8 cellular contexts compared by ENCODE assay signal in the genomic region with DNA sequence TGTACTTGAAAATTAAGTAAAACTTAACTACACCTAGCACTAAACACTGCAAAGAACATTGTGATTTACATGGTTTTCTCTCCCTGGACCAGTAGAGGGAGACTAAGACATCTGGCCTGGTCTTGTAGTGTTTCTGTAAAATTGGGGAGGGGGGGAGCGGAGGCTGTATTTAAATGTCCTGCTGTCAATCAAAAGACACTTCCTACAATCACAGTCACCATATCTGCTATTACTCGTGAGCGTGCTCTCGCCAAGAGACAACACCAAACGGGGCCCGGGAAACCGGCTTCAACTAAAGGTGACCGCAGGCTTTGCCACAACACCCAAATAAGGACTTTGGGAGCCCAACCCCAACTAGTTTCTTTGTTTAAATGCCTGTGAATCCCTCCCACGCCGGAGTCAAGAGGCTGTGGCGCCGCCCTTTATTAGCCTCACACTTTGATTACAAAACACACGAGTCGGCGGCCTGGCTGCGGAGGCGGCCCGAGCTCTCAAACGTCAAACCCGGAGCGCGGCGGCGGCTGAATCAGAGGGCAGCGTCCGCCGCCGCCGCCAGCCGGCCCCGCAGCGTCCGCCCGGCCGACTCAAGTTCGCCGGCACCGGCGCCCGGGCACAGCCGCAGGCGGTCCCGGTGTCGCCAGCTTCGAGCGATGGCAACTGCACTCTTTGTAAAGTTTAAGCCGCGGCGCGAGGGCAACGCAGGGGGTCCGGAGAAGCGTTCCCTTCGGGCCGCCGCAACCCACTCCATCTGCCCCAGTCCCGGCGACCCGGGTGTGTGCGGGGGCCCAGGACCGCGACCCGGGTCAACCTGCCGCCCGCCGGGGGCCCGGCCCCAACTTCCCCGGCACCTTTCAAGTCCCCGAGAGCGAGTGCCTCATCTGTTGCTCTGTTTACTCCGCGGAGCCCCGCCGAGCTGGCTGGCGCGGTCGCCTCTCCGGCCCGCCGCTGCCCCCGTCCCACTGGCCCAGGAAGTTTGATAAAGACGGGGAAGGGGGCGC. TPM values are rescaled to one million over a fixed set of nuclear protein-coding genes. Genes with fewer than 3 reads are reported as not detected.
A peak's percentile ranks its signal among the peaks of the same experiment; 100 is the strongest.
DNase-seq lines count a peak whose midpoint lies in the region; ATAC-seq, FAIRE-seq and TF ChIP-seq lines count a peak whose summit lies in the region.

No MANE protein-coding gene starts in this region.

- FAIRE-seq in HepG2 (lab: Jason Lieb, UNC) = peak; percentile 73

- peaks cover 67% of the 10 kb centered on the region for H3K79me2 ChIP-seq in HepG2 (ENCODE audit: insufficient read depth, low read length)

- no TSS peak for BruUV-seq in HepG2 (replicated peaks; lab: Mats Ljungman, UMichigan)

- POLR2A ChIA-PET in HepG2 (lab: Yijun Ruan, JAX) = interaction anchor here (1.0 to 4.1 kb wide), 6 partner anchors 10 to 128 kb away, joined by 3 to 128 read pairs (median 4); no protein-coding TSS in a partner anchor

- CTCF ChIA-PET in HepG2 (lab: Yijun Ruan, JAX; ENCODE audit: low intra/inter-chr PET ratio, low total read pairs) = interaction anchor here (0.8 to 2.5 kb wide), 3 partner anchors 129 to 167 kb away, joined by 3 to 29 read pairs (median 8); no protein-coding TSS in a partner anchor

- WGBS in HepG2 (ENCODE audit: low lambda C conversion rate) = 2% methylated on average over 8 of the region's 83 CpGs

- H3K4me2 ChIP-seq in HepG2 (ENCODE audit: low read depth, low read length) = peak overlapping the region; percentile 73

- peak; percentile 73 for TF ChIP-seq RAD21 in HepG2 (CRISPR knock-in tag; IDR thresholded peaks at IDR 0.05)

- DNase-seq in NCI-H748 treated with DMSO at 0.1 percent for 48 hours (lab: John Stamatoyannopoulos, UW) (peak; percentile 92), dermis microvascular lymphatic vessel endothelial cell (ENCODE audit: low read depth in 2 of 2) (peak; percentile 87 to 97), HepG2 (ENCODE audit: low spot score) (peak; percentile 96)
- peak; percentile 84 to 86 for DNase-seq in activated CD4-positive, alpha-beta T cell treated with anti-CD3 and anti-CD28 coated beads, Interleukin-2, amount 50 U/mL, for 4 hours
- peak; percentile 80 to 82 for DNase-seq in stimulated activated CD4-positive, alpha-beta T cell treated with anti-CD3 and anti-CD28 coated beads, Interleukin-2, amount 100 ng/mL, for 48 hours

- TF ChIP-seq CTCF in C4-2B (conservative IDR thresholded peaks at IDR 0.05) (peak; percentile 96), HepG2 (CRISPR knock-in tag; IDR thresholded peaks at IDR 0.05) (peak; percentile 85)

- peak overlapping the region; percentile 80 to 93 (median 92) for H3K4me3 ChIP-seq in HepG2 (replicated peaks in 1 of 3; ENCODE audit: insufficient read depth in 1 of 3, low read depth in 2 of 3, low read length in 3 of 3)

- TF ChIP-seq EP300 in HepG2 (IDR thresholded peaks at IDR 0.05; ENCODE audit: low read depth in 2 of 2, low read length in 2 of 2) (peak in 1 of 2 experiments; percentile 21; a peak in 1 of 4 replicates), HepG2 (CRISPR knock-in tag; IDR thresholded peaks at IDR 0.05; ENCODE audit: borderline replicate concordance) (no peak)

- peak overlapping the region; percentile 92 for H3K9ac ChIP-seq in HepG2 (ENCODE audit: insufficient read depth, low read depth, low read length)

- ATAC-seq in GM19395 (IDR thresholded peaks at IDR 0.05; ENCODE audit: unreplicated experiment) (peak; percentile 68), HG03571 (IDR thresholded peaks at IDR 0.05; ENCODE audit: unreplicated experiment) (peak; percentile 40), HepG2 (peak; percentile 74)

- H4K20me1 ChIP-seq in HepG2 (ENCODE audit: insufficient read depth, low read length) = peaks cover 42% of the 10 kb centered on the region

- in situ Hi-C loops in HepG2 (cut with HindIII; ENCODE audit: extremely low pct_ligation_motif_present, low pct_unique_long_range_greater_than_20kb) = loop anchor here (5.0 to 10.0 kb wide), 2 partner anchors 57 to 129 kb away; no protein-coding TSS in a partner anchor

- H3K27ac ChIP-seq in C4-2B (peak overlapping the region; percentile 79), HepG2 (ENCODE audit: extremely low read length, insufficient read depth, low read length) (peak overlapping the region; percentile 81)

- no peak overlapping the region for H2AFZ ChIP-seq in HepG2 (ENCODE audit: low read length)

- peak in 1 of 2 experiments; percentile 46; a peak in 3 of 4 replicates for TF ChIP-seq POLR2A in HepG2 (IDR thresholded peaks at IDR 0.05; ENCODE audit: insufficient read depth in 1 of 2, low read depth in 2 of 2, low read length in 2 of 2)

- peaks cover 0 to 10% of the 10 kb centered on the region in 2 experiments; a peak in 1 of 5 replicates for H3K36me3 ChIP-seq in HepG2 (replicated peaks in 1 of 2; ENCODE audit: control insufficient read depth in 1 of 2, insufficient read depth in 2 of 2, low read length in 2 of 2)

- H3K9me3 ChIP-seq in HepG2 (ENCODE audit: low read length) = peaks cover 6% of the 10 kb centered on the region; the same call in 1 of the 2 replicates

- H3K4me1 ChIP-seq in HepG2 (ENCODE audit: insufficient read depth, low read length) = peaks cover 59% of the 10 kb centered on the region

- intact Hi-C loops in HepG2 (cut with micrococcal nuclease; ENCODE audit: unreplicated experiment) = loop anchor here (1.0 kb wide), 4 partner anchors 54 to 151 kb away; no protein-coding TSS in a partner anchor

- no peaks in the 10 kb centered on the region for H3K27me3 ChIP-seq in HepG2 (ENCODE audit: control insufficient read depth in 1 of 2, insufficient read depth in 2 of 2, low read length in 2 of 2)

TF ChIP-seq in HepG2, 621 proteins besides CTCF, POLR2A, EP300 and RAD21 (continues in another document):
- TF ChIP-seq ARID2 (CRISPR knock-in tag; IDR thresholded peaks at IDR 0.05; ENCODE audit: borderline replicate concordance) (no peak), KDM5B (CRISPR knock-in tag; IDR thresholded peaks at IDR 0.05; ENCODE audit: borderline replicate concordance) (0 out of 2 replicates have a peak, but pooled peaks have one; percentile 26), FOXO1 (CRISPR knock-in tag; IDR thresholded peaks at IDR 0.05) (no peak), ZIK1 (CRISPR knock-in tag; IDR thresholded peaks at IDR 0.05; ENCODE audit: borderline replicate concordance, low read depth) (no peak), HDAC2 (CRISPR knock-in tag; IDR thresholded peaks at IDR 0.05) (peak; percentile 60; the same call in 1 of the 2 replicates), TGIF2 (CRISPR knock-in tag; IDR thresholded peaks at IDR 0.05) (peak; percentile 79; the same call in 1 of the 2 replicates), NR3C1 (CRISPR knock-in tag; IDR thresholded peaks at IDR 0.05) (no peak), ISL2 (CRISPR knock-in tag; IDR thresholded peaks at IDR 0.05) (no peak; the same call in 1 of the 2 replicates), ZNF367 (CRISPR knock-in tag; IDR thresholded peaks at IDR 0.05; ENCODE audit: borderline replicate concordance) (peak; percentile 81; the same call in 1 of the 2 replicates), GFI1 (CRISPR knock-in tag; IDR thresholded peaks at IDR 0.05; ENCODE audit: borderline replicate concordance) (peak; percentile 94), TBL1XR1 (IDR thresholded peaks at IDR 0.05; ENCODE audit: borderline replicate concordance, low read length, partially characterized antibody) (no peak)
- TF ChIP-seq, protein P1, sequence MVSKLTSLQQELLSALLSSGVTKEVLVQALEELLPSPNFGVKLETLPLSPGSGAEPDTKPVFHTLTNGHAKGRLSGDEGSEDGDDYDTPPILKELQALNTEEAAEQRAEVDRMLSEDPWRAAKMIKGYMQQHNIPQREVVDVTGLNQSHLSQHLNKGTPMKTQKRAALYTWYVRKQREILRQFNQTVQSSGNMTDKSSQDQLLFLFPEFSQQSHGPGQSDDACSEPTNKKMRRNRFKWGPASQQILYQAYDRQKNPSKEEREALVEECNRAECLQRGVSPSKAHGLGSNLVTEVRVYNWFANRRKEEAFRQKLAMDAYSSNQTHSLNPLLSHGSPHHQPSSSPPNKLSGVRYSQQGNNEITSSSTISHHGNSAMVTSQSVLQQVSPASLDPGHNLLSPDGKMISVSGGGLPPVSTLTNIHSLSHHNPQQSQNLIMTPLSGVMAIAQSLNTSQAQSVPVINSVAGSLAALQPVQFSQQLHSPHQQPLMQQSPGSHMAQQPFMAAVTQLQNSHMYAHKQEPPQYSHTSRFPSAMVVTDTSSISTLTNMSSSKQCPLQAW (CRISPR knock-in tag; IDR thresholded peaks at IDR 0.05) = peak; percentile 37; the same call in 1 of the 2 replicates
- TF ChIP-seq, protein P2, sequence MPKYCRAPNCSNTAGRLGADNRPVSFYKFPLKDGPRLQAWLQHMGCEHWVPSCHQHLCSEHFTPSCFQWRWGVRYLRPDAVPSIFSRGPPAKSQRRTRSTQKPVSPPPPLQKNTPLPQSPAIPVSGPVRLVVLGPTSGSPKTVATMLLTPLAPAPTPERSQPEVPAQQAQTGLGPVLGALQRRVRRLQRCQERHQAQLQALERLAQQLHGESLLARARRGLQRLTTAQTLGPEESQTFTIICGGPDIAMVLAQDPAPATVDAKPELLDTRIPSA (CRISPR knock-in tag; IDR thresholded peaks at IDR 0.05; ENCODE audit: borderline replicate concordance) = no peak

RNA-seq across cellular contexts. Expression of a gene that starts 1.3 kb away (rescaled TPM):
- total RNA-seq in dermis microvascular lymphatic vessel endothelial cell = 6.2 and 11.3 TPM in 2 replicates
- 10.8 and 15.0 TPM in 2 replicates for total RNA-seq in HepG2 (2016; rRNA removed; fragmentation: Illumina TruSeq; extraction: Trizol)
- total RNA-seq in HepG2 (2016; cell fraction: cytosol; rRNA removed; fragmentation: Illumina TruSeq; extraction: Trizol; ENCODE audit: low read depth) = 1.8 and 2.0 TPM in 2 replicates
- total RNA-seq in HepG2 (2016; cell fraction: insoluble cytoplasmic fraction; rRNA removed; fragmentation: Illumina TruSeq; extraction: Trizol) = 10.8 and 15.2 TPM in 2 replicates
- total RNA-seq in HepG2 (2016; cell fraction: membrane; rRNA removed; fragmentation: Illumina TruSeq; extraction: Trizol) = 3.6 and 4.1 TPM in 2 replicates
- 20.9 and 24.0 TPM in 2 replicates for total RNA-seq in HepG2 (2016; cell fraction: nucleus; rRNA removed; fragmentation: Illumina TruSeq; extraction: Trizol)
- 15.7 and 16.8 TPM in 2 replicates for polyA plus RNA-seq in HepG2 (2011; rRNA removed)
- polyA plus RNA-seq in HepG2 (2011; cell fraction: cytosol; rRNA removed) = 8.4 and 9.9 TPM in 2 replicates
- 61.8 and 62.8 TPM in 2 replicates for polyA plus RNA-seq in HepG2 (2011; cell fraction: nucleus; rRNA removed)
- 16.1 and 18.5 TPM in 2 replicates for polyA plus RNA-seq in HepG2 (2012)
- 0.14 and 0.46 TPM in 2 replicates for polyA plus RNA-seq in HepG2 (2016; cell fraction: cytosol; fragmentation: Illumina TruSeq; extraction: Trizol; ENCODE audit: low read depth)
- polyA plus RNA-seq in HepG2 (2016; cell fraction: insoluble cytoplasmic fraction; fragmentation: Illumina TruSeq; extraction: Trizol; ENCODE audit: low read depth) = 7.0 and 7.1 TPM in 2 replicates
- 1.5 and 1.6 TPM in 2 replicates for polyA plus RNA-seq in HepG2 (2016; cell fraction: membrane; fragmentation: Illumina TruSeq; extraction: Trizol; ENCODE audit: low read depth)
- 19.4 and 21.7 TPM in 2 replicates for polyA plus RNA-seq in HepG2 (2016; cell fraction: nucleus; fragmentation: Illumina TruSeq; extraction: Trizol; ENCODE audit: insufficient read depth, low read depth)
- 4.4 and 44.0 TPM in 2 replicates for polyA minus RNA-seq in HepG2 (2011; rRNA and poly(A)+ RNA removed; ENCODE audit: low replicate concordance)
- polyA minus RNA-seq in HepG2 (2011; cell fraction: cytosol; rRNA and poly(A)+ RNA removed) = 30.4 and 36.9 TPM in 2 replicates
- polyA minus RNA-seq in HepG2 (2011; cell fraction: nucleus; rRNA and poly(A)+ RNA removed) = 140 TPM in 2 replicates

Comparison
In these comparisons a context has a peak if more than half of its experiments do, and no peak if none do; other contexts are left out.
1. Peak in every context shown above with its lines: DNase-seq, ATAC-seq, H3K4me3 ChIP-seq and H3K27ac ChIP-seq.